ENCODE assay signal across 30 cellular contexts in the genomic region with DNA sequence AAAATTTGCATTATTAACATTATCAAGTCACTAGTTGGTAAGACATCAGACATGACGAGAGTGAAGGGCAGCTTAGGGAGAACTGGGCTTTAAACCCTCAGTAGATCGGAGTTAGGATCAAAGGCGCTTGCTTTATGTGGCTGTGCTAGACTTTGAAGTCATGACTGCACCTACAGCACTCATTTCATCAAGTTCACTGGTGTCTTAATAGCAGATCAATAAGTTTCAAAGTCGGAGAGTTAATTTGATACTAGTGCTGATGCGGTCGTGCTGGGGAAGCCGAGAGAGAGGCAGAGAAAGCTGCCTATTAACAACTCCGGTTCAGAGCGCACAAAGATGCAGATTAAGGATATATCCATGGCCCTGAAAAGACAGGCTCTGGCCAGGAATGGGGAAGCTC.
"Had no signal": no experiment of that assay in that cellular context is flagged by ENCODE, and none has a peak within 500 bp of the region (broad histone marks: within the 10 kb centered on the region; RNA-seq: fewer than 3 reads in every experiment).

No MANE protein-coding gene starts in this region.

- H3K4me3 Mint-ChIP-seq: effector memory CD8-positive, alpha-beta T cell; memory B cell; mesothelial cell of epicardium; naive thymus-derived CD4-positive, alpha-beta T cell; nephron; stimulated activated naive B cell treated with anti-CD40 and anti-IgM and Interleukin-4, amounts not matched to agents 10 μg/mL and 1 μg/mL and 100 μg/mL, for 72 hours; stimulated activated naive CD8-positive, alpha-beta T cell treated with anti-CD3 and anti-CD28 coated beads, Interleukin-15, Interleukin-2, amounts not matched to agents 100 ng/mL and 50 ng/mL, for 24 hours had no signal

- ATAC-seq: effector memory CD8-positive, alpha-beta T cell; heart right ventricle; left colon; left ventricle myocardium superior; mucosa of descending colon; naive thymus-derived CD4-positive, alpha-beta T cell; psoas muscle; right cardiac atrium; stimulated activated naive B cell treated with anti-CD40 and anti-IgM and Interleukin-4, amounts not matched to agents 10 μg/mL and 1 μg/mL and 100 μg/mL, for 72 hours had no signal

- H3K36me3 Mint-ChIP-seq: memory B cell; stimulated activated naive B cell treated with anti-CD40 and anti-IgM and Interleukin-4, amounts not matched to agents 10 μg/mL and 1 μg/mL and 100 μg/mL, for 72 hours had no signal

- H3K9me3 ChIP-seq: esophagus squamous epithelium, heart right ventricle, mucosa of descending colon, psoas muscle, thyroid gland had no signal

- H3K27ac ChIP-seq: esophagus squamous epithelium, heart right ventricle, psoas muscle, skin epidermis, thyroid gland had no signal

- H3K27me3 ChIP-seq: thyroid gland had no signal

- DNase-seq: cerebellar nuclear complex; cortex of kidney; effector memory CD8-positive, alpha-beta T cell; erythroblast; esophagus squamous epithelium; foreskin melanocyte; glutamatergic neuron; heart right ventricle; hippocampal formation; kidney glomerular epithelial cell; left colon; left ventricle myocardium superior; mucosa of descending colon; naive thymus-derived CD4-positive, alpha-beta T cell; nucleus accumbens; psoas muscle; right cardiac atrium; stimulated activated CD4-positive, alpha-beta T cell treated with anti-CD3 and anti-CD28 coated beads, Interleukin-15, amount 100 ng/mL, for 24 hours; stimulated activated CD4-positive, alpha-beta T cell treated with anti-CD3 and anti-CD28 coated beads, Interleukin-2, amount 100 ng/mL, for 48 hours; stimulated activated naive B cell treated with anti-CD40 and anti-IgM and Interleukin-4, amounts not matched to agents 10 μg/mL and 1 μg/mL and 100 μg/mL, for 72 hours; thyroid gland; trophoblast cell had no signal

- H3K4me1 Mint-ChIP-seq: memory B cell had no signal

- FAIRE-seq: endometrium, islet of Langerhans had no signal

- H3K36me3 ChIP-seq: esophagus squamous epithelium, heart right ventricle, thyroid gland had no signal

- H3K27ac Mint-ChIP-seq: effector memory CD8-positive, alpha-beta T cell; memory B cell; mesothelial cell of epicardium; naive thymus-derived CD4-positive, alpha-beta T cell; nephron; stimulated activated naive B cell treated with anti-CD40 and anti-IgM and Interleukin-4, amounts not matched to agents 10 μg/mL and 1 μg/mL and 100 μg/mL, for 72 hours; stimulated activated naive CD8-positive, alpha-beta T cell treated with anti-CD3 and anti-CD28 coated beads, Interleukin-15, Interleukin-2, amounts not matched to agents 100 ng/mL and 50 ng/mL, for 24 hours had no signal

- H3K9me3 Mint-ChIP-seq: effector memory CD8-positive, alpha-beta T cell; mesothelial cell of epicardium; naive thymus-derived CD4-positive, alpha-beta T cell; nephron; stimulated activated naive B cell treated with anti-CD40 and anti-IgM and Interleukin-4, amounts not matched to agents 10 μg/mL and 1 μg/mL and 100 μg/mL, for 72 hours; stimulated activated naive CD8-positive, alpha-beta T cell treated with anti-CD3 and anti-CD28 coated beads, Interleukin-15, Interleukin-2, amounts not matched to agents 100 ng/mL and 50 ng/mL, for 24 hours had no signal

- H3K4me3 ChIP-seq: esophagus squamous epithelium, heart right ventricle, lung, mucosa of descending colon, psoas muscle, skin epidermis, thyroid gland had no signal
